ENCODE assay signal across 30 cellular contexts in the genomic region with DNA sequence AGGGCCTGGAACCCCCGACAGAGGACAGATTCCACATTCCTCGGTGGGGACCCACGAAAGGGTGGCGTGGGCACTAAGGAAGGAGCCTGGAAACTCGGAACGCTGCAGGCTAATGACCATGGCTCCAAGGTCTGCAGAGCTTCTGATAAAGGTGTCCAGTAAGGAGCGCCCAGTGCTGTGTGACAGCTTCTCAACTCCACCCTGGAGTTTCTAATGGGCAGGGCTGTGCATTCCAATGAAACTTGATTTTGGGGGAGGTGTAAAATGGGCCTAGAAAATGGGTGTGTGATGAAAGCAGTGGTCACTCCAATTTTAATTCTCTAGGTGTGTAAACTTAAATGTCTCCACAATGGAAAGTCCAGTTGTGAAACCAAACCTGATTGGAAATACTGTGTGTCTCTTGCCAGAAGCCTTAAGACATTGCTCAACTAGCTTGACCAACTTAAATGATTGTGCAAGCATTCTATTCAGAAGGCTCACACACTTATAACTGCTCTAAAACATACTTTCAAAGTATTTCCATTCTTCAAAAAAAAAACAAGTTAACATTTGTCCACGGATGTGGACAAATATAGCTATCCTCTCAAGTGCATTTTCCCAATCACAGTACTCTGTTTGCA. TPM values are rescaled to one million over a fixed set of nuclear protein-coding genes. Genes with fewer than 3 reads are reported as not detected.
DNase-seq lines count a peak whose midpoint lies in the region; ATAC-seq and TF ChIP-seq lines count a peak whose summit lies in the region.
"Had no signal": no experiment of that assay in that cellular context is flagged by ENCODE, and none has a peak within 500 bp of the region (broad histone marks: within the 10 kb centered on the region; RNA-seq: fewer than 3 reads in every experiment).

No MANE protein-coding gene starts in this region.

- H3K27me3 ChIP-seq in ACC112 (ENCODE audit: insufficient read depth, low read length) (no peaks in the 10 kb centered on the region), left lung (peaks cover 0 to 3% of the 10 kb centered on the region in 2 donors)
- H3K27me3 ChIP-seq: BE2C, brain microvascular endothelial cell, right atrium auricular region, uterus had no signal

- no peaks in the 10 kb centered on the region for H3K27me3 Mint-ChIP-seq in activated naive CD4-positive, alpha-beta T cell treated with anti-CD3 and anti-CD28 coated beads, Interleukin-2, amount 10 ng/mL, durations not matched to agents 7 days and 5 days
- H3K27me3 Mint-ChIP-seq in natural killer cell (ENCODE audit: low read depth in 2 of 2): peaks cover 3 to 14% of the 10 kb centered on the region in 2 donors
- H3K27me3 Mint-ChIP-seq in activated T-helper 1 cell treated with anti-CD3 and anti-CD28 coated beads, Interleukin-12 subunit alpha, Interleukin-12 subunit beta, Interleukin-2, Interleukin-4 antibody, amounts not matched to agents 30 ng/mL and 10 ng/mL and 1 ng/mL, durations not matched to agents 14 hours and 24 hours and 36 hours (ENCODE audit: insufficient read depth): peaks cover 2% of the 10 kb centered on the region
- H3K27me3 Mint-ChIP-seq: stimulated activated naive CD8-positive, alpha-beta T cell treated with anti-CD3 and anti-CD28 coated beads, Interleukin-15, amount 100 ng/mL, for 72 hours had no signal

- H3K4me1 ChIP-seq in ACC112 (ENCODE audit: control insufficient read depth, insufficient read depth, low read length, unreplicated experiment): peaks cover 41% of the 10 kb centered on the region
- peaks cover 0 to 2% of the 10 kb centered on the region in 2 donors for H3K4me1 ChIP-seq in left lung
- H3K4me1 ChIP-seq: BE2C, parathyroid adenoma, right atrium auricular region, uterus had no signal

- H3K27ac ChIP-seq in ACC112 (ENCODE audit: low read depth, low read length): peak overlapping the region; percentile 52
- no peak overlapping the region for H3K27ac ChIP-seq in left lung
- H3K27ac ChIP-seq: brain microvascular endothelial cell, epithelial cell of prostate, parathyroid adenoma, PC-9, right atrium auricular region, uterus had no signal

- ATAC-seq in left lung: peak; percentile 79
- ATAC-seq in HG02571 (IDR thresholded peaks at IDR 0.05; ENCODE audit: unreplicated experiment): no peak
- ATAC-seq in natural killer cell: no peak
- ATAC-seq: activated T-cell treated with anti-CD3 and anti-CD28 coated beads, Interleukin-2, amount 50 U/mL, for 72 hours; left cardiac atrium; stimulated activated naive CD8-positive, alpha-beta T cell treated with anti-CD3 and anti-CD28 coated beads, Interleukin-15, amount 100 ng/mL, for 72 hours; T-helper 17 cell had no signal

- H2AFZ ChIP-seq in ACC112 (ENCODE audit: low read length, unreplicated experiment): no peak overlapping the region
- H2AFZ ChIP-seq: parathyroid adenoma, PC-9 had no signal

- intact Hi-C loops in left lung (cut with DNase I) (no loop called here), natural killer cell (cut with micrococcal nuclease) (no loop called here)
- intact Hi-C loops in activated T-helper 1 cell treated with anti-CD3 and anti-CD28 coated beads, Interleukin-12 subunit alpha, Interleukin-12 subunit beta, Interleukin-2, Interleukin-4 antibody, amounts not matched to agents 30 ng/mL and 10 ng/mL and 1 ng/mL, durations not matched to agents 14 hours and 24 hours and 36 hours (cut with micrococcal nuclease): no loop called here

- DNase-seq in HCEC 1CT: peak; percentile 53
- DNase-seq in choroid plexus epithelial cell (ENCODE audit: low read depth): peak; percentile 83
- no peak for DNase-seq in left lung
- no peak for DNase-seq in activated naive CD4-positive, alpha-beta T cell treated with anti-CD3 and anti-CD28 coated beads, Interleukin-2, amount 10 ng/mL, durations not matched to agents 7 days and 5 days
- DNase-seq in natural killer cell: no peak
- DNase-seq in activated T-helper 1 cell treated with anti-CD3 and anti-CD28 coated beads, Interleukin-12 subunit alpha, Interleukin-12 subunit beta, Interleukin-2, Interleukin-4 antibody, amounts not matched to agents 30 ng/mL and 10 ng/mL and 1 ng/mL, durations not matched to agents 14 hours and 24 hours and 36 hours (ENCODE audit: low spot score): no peak
- DNase-seq: activated CD4-positive, alpha-beta T cell treated with anti-CD3 and anti-CD28 coated beads, Interleukin-2, amount 50 U/mL, for 48 hours; activated CD4-positive, CD25-positive, alpha-beta regulatory T cell treated with anti-CD3 and anti-CD28 coated beads, Interleukin-2, amount 50 U/mL, for 72 hours; activated naive CD4-positive, alpha-beta T cell treated with Interleukin-2 at 50 U/mL for 16 hours; activated T-cell treated with anti-CD3 and anti-CD28 coated beads, Interleukin-2, amount 50 U/mL, for 72 hours; amniotic stem cell; BE2C; brain microvascular endothelial cell; effector CD8-positive, alpha-beta T cell; hippocampal formation; left cardiac atrium; NCI-H2081; PC-9; SK-N-SH; stimulated activated naive CD8-positive, alpha-beta T cell treated with anti-CD3 and anti-CD28 coated beads, Interleukin-15, amount 100 ng/mL, for 72 hours; T-helper 17 cell; uterus had no signal

- H3K9me3 Mint-ChIP-seq in activated naive CD4-positive, alpha-beta T cell treated with anti-CD3 and anti-CD28 coated beads, Interleukin-2, amount 10 ng/mL, durations not matched to agents 7 days and 5 days: no peaks in the 10 kb centered on the region
- H3K9me3 Mint-ChIP-seq in natural killer cell: no peaks in the 10 kb centered on the region
- H3K9me3 Mint-ChIP-seq in activated T-helper 1 cell treated with anti-CD3 and anti-CD28 coated beads, Interleukin-12 subunit alpha, Interleukin-12 subunit beta, Interleukin-2, Interleukin-4 antibody, amounts not matched to agents 30 ng/mL and 10 ng/mL and 1 ng/mL, durations not matched to agents 14 hours and 24 hours and 36 hours: no peaks in the 10 kb centered on the region
- H3K9me3 Mint-ChIP-seq: activated T-cell treated with anti-CD3 and anti-CD28 coated beads, Interleukin-2, amount 50 U/mL, for 72 hours; memory B cell; stimulated activated naive CD8-positive, alpha-beta T cell treated with anti-CD3 and anti-CD28 coated beads, Interleukin-15, amount 100 ng/mL, for 72 hours had no signal

- H3K4me3 ChIP-seq in ACC112 (ENCODE audit: low read depth, low read length): no peak overlapping the region
- no peak overlapping the region for H3K4me3 ChIP-seq in choroid plexus epithelial cell (ENCODE audit: low read depth, low read length)
- no peak overlapping the region for H3K4me3 ChIP-seq in left lung
- H3K4me3 ChIP-seq: PC-9, right atrium auricular region, uterus had no signal

- no peak overlapping the region for H3K4me3 Mint-ChIP-seq in activated naive CD4-positive, alpha-beta T cell treated with anti-CD3 and anti-CD28 coated beads, Interleukin-2, amount 10 ng/mL, durations not matched to agents 7 days and 5 days
- H3K4me3 Mint-ChIP-seq in natural killer cell: no peak overlapping the region
- H3K4me3 Mint-ChIP-seq in activated T-helper 1 cell treated with anti-CD3 and anti-CD28 coated beads, Interleukin-12 subunit alpha, Interleukin-12 subunit beta, Interleukin-2, Interleukin-4 antibody, amounts not matched to agents 30 ng/mL and 10 ng/mL and 1 ng/mL, durations not matched to agents 14 hours and 24 hours and 36 hours: no peak overlapping the region
- H3K4me3 Mint-ChIP-seq: activated T-cell treated with anti-CD3 and anti-CD28 coated beads, Interleukin-2, amount 50 U/mL, for 72 hours; memory B cell; stimulated activated naive CD8-positive, alpha-beta T cell treated with anti-CD3 and anti-CD28 coated beads, Interleukin-15, amount 100 ng/mL, for 72 hours; T-helper 17 cell had no signal

- H3K36me3 Mint-ChIP-seq in activated naive CD4-positive, alpha-beta T cell treated with anti-CD3 and anti-CD28 coated beads, Interleukin-2, amount 10 ng/mL, durations not matched to agents 7 days and 5 days: no peaks in the 10 kb centered on the region
- H3K36me3 Mint-ChIP-seq in natural killer cell: no peaks in the 10 kb centered on the region
- H3K36me3 Mint-ChIP-seq in activated T-helper 1 cell treated with anti-CD3 and anti-CD28 coated beads, Interleukin-12 subunit alpha, Interleukin-12 subunit beta, Interleukin-2, Interleukin-4 antibody, amounts not matched to agents 30 ng/mL and 10 ng/mL and 1 ng/mL, durations not matched to agents 14 hours and 24 hours and 36 hours (ENCODE audit: low read depth): no peaks in the 10 kb centered on the region
- H3K36me3 Mint-ChIP-seq: memory B cell had no signal

- TF ChIP-seq CTCF in choroid plexus epithelial cell (conservative IDR thresholded peaks at IDR 0.05; ENCODE audit: low read depth, low read length) (no peak), left lung (IDR thresholded peaks at IDR 0.05) (no peak), natural killer cell (IDR thresholded peaks at IDR 0.05) (no peak)

- H3K79me2 ChIP-seq in ACC112 (ENCODE audit: control insufficient read depth, insufficient read depth, low read length, unreplicated experiment): no peaks in the 10 kb centered on the region
- H3K79me2 ChIP-seq: parathyroid adenoma had no signal

- no peak overlapping the region for H3K27ac Mint-ChIP-seq in activated naive CD4-positive, alpha-beta T cell treated with anti-CD3 and anti-CD28 coated beads, Interleukin-2, amount 10 ng/mL, durations not matched to agents 7 days and 5 days
- no peak overlapping the region for H3K27ac Mint-ChIP-seq in natural killer cell
- no peak overlapping the region for H3K27ac Mint-ChIP-seq in activated T-helper 1 cell treated with anti-CD3 and anti-CD28 coated beads, Interleukin-12 subunit alpha, Interleukin-12 subunit beta, Interleukin-2, Interleukin-4 antibody, amounts not matched to agents 30 ng/mL and 10 ng/mL and 1 ng/mL, durations not matched to agents 14 hours and 24 hours and 36 hours
- H3K27ac Mint-ChIP-seq: activated T-cell treated with anti-CD3 and anti-CD28 coated beads, Interleukin-2, amount 50 U/mL, for 72 hours; memory B cell; stimulated activated naive CD8-positive, alpha-beta T cell treated with anti-CD3 and anti-CD28 coated beads, Interleukin-15, amount 100 ng/mL, for 72 hours; T-helper 17 cell had no signal

- no peaks in the 10 kb centered on the region for H3K9me3 ChIP-seq in left lung
- H3K9me3 ChIP-seq: BE2C, right atrium auricular region, SK-N-SH, uterus had no signal

- CTCF ChIA-PET in activated naive CD4-positive, alpha-beta T cell treated with anti-CD3 and anti-CD28 coated beads, Interleukin-2, amount 10 ng/mL, durations not matched to agents 7 days and 5 days (lab: Charles Lee): no interaction called here

- no peaks in the 10 kb centered on the region for H3K36me3 ChIP-seq in ACC112 (ENCODE audit: insufficient read depth, low read length)
- H3K36me3 ChIP-seq in left lung: no peaks in the 10 kb centered on the region
- H3K36me3 ChIP-seq: BE2C, brain microvascular endothelial cell, right atrium auricular region, uterus had no signal

- H3K4me1 Mint-ChIP-seq in activated naive CD4-positive, alpha-beta T cell treated with anti-CD3 and anti-CD28 coated beads, Interleukin-2, amount 10 ng/mL, durations not matched to agents 7 days and 5 days: no peaks in the 10 kb centered on the region
- no peaks in the 10 kb centered on the region for H3K4me1 Mint-ChIP-seq in natural killer cell
- no peaks in the 10 kb centered on the region for H3K4me1 Mint-ChIP-seq in activated T-helper 1 cell treated with anti-CD3 and anti-CD28 coated beads, Interleukin-12 subunit alpha, Interleukin-12 subunit beta, Interleukin-2, Interleukin-4 antibody, amounts not matched to agents 30 ng/mL and 10 ng/mL and 1 ng/mL, durations not matched to agents 14 hours and 24 hours and 36 hours (ENCODE audit: low read depth)
- H3K4me1 Mint-ChIP-seq: stimulated activated naive CD8-positive, alpha-beta T cell treated with anti-CD3 and anti-CD28 coated beads, Interleukin-15, amount 100 ng/mL, for 72 hours had no signal

RNA-seq across cellular contexts. Expression of a gene that starts 52.1 kb away (rescaled TPM):
- total RNA-seq in left lung (1 to 10 TPM in 1 of 2 donors, under 1 TPM in 1; 0.65 to 3.1 TPM), natural killer cell (not detected)
- total RNA-seq in activated T-helper 1 cell treated with anti-CD3 and anti-CD28 coated beads, Interleukin-12 subunit alpha, Interleukin-12 subunit beta, Interleukin-2, Interleukin-4 antibody, amounts not matched to agents 30 ng/mL and 10 ng/mL and 1 ng/mL, durations not matched to agents 14 hours and 24 hours and 36 hours: not detected in 2 replicates
- total RNA-seq: activated T-cell treated with anti-CD3 and anti-CD28 coated beads, Interleukin-2, amount 50 U/mL, for 72 hours; H1; HT-29; left cardiac atrium; PC-9; right atrium auricular region; T-helper 17 cell; uterus had no signal

Comparison
In these comparisons a context has a peak if more than half of its experiments do, and no peak if none do; other contexts are left out.
1. DNase-seq: peak in HCEC 1CT (single experiment) and choroid plexus epithelial cell (single experiment); none in left lung (0 of 2), activated naive CD4-positive, alpha-beta T cell treated with anti-CD3 and anti-CD28 coated beads, Interleukin-2, amount 10 ng/mL, durations not matched to agents 7 days and 5 days (single experiment), natural killer cell (single experiment) and activated T-helper 1 cell treated with anti-CD3 and anti-CD28 coated beads, Interleukin-12 subunit alpha, Interleukin-12 subunit beta, Interleukin-2, Interleukin-4 antibody, amounts not matched to agents 30 ng/mL and 10 ng/mL and 1 ng/mL, durations not matched to agents 14 hours and 24 hours and 36 hours (single experiment).